Comparison of ENCODE assay signal across 26 cellular contexts in the genomic region with DNA sequence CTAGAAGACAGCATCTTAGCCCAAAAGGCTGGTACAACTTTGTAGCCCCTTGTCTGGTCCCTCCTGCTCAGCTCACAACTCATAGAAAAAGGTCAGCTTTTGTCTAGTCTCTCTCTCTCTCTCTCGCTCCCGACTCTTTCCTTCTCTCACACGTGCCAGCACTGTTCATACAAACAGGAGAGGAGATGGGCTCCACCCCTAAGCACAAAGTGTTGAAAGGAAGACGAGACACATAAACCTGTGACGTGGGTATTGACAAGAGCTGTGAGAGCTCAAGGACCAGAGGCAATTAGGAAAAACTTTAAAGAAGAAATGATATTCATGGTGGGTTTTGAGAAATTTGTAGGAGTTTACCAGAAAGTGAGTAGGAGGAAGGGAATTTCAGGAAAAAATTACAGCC. TPM values are rescaled to one million over a fixed set of nuclear protein-coding genes. Genes with fewer than 3 reads are reported as not detected.
A peak's percentile ranks its signal among the peaks of the same experiment; 100 is the strongest.
DNase-seq lines count a peak whose midpoint lies in the region; ATAC-seq and TF ChIP-seq lines count a peak whose summit lies in the region.
"Had no signal": no experiment of that assay in that cellular context is flagged by ENCODE, and none has a peak within 500 bp of the region (broad histone marks: within the 10 kb centered on the region; RNA-seq: fewer than 3 reads in every experiment).

No MANE protein-coding gene starts in this region.

- ATAC-seq in GM23338 = no peak
- ATAC-seq: activated CD8-positive, alpha-beta T cell treated with anti-CD3 and anti-CD28 coated beads, Interleukin-2, amount 10 ng/mL, durations not matched to agents 7 days and 5 days; foreskin keratinocyte; HCT116; natural killer cell treated with Interleukin-12 subunit alpha and Interleukin-12 subunit beta and Interleukin-15 and Interleukin-18, amount 100 ng/mL, for 72 hours; T-helper 17 cell had no signal

- H3K4me1 Mint-ChIP-seq in GM23338 = peaks cover 15% of the 10 kb centered on the region; the same call in 2 of the 3 replicates
- H3K4me1 Mint-ChIP-seq: IgD-negative memory B cell had no signal

- H3K27me3 ChIP-seq in GM23338 (ENCODE audit: insufficient read depth) (no peaks in the 10 kb centered on the region), ascending aorta (no peaks in the 10 kb centered on the region), left ventricle myocardium inferior (ENCODE audit: low read depth) (no peaks in the 10 kb centered on the region), smooth muscle cell (ENCODE audit: low read depth) (no peaks in the 10 kb centered on the region), Karpas-422 (ENCODE audit: low read length) (no peaks in the 10 kb centered on the region)
- H3K27me3 ChIP-seq: BLaER1, uterus had no signal

- peaks cover 7% of the 10 kb centered on the region for H3K27me3 Mint-ChIP-seq in GM23338 (ENCODE audit: insufficient read depth, low read depth, poor library complexity)
- H3K27me3 Mint-ChIP-seq: activated naive CD8-positive, alpha-beta T cell treated with anti-CD3 and anti-CD28 coated beads for 36 hours had no signal

- no peak overlapping the region for H3K4me3 Mint-ChIP-seq in GM23338
- H3K4me3 Mint-ChIP-seq: activated CD8-positive, alpha-beta T cell treated with anti-CD3 and anti-CD28 coated beads, Interleukin-2, amount 10 ng/mL, durations not matched to agents 7 days and 5 days; activated naive CD8-positive, alpha-beta T cell treated with anti-CD3 and anti-CD28 coated beads for 36 hours; IgD-negative memory B cell; natural killer cell treated with Interleukin-12 subunit alpha and Interleukin-12 subunit beta and Interleukin-15 and Interleukin-18, amount 100 ng/mL, for 72 hours; T-helper 17 cell had no signal

- H3K4me1 ChIP-seq in GM23338 (ENCODE audit: insufficient read depth) = no peaks in the 10 kb centered on the region
- H3K4me1 ChIP-seq in ascending aorta = peaks cover 10 to 34% of the 10 kb centered on the region in 2 donors
- H3K4me1 ChIP-seq in left ventricle myocardium inferior = peaks cover 57% of the 10 kb centered on the region
- no peaks in the 10 kb centered on the region for H3K4me1 ChIP-seq in smooth muscle cell (ENCODE audit: low read depth)
- H3K4me1 ChIP-seq in Karpas-422 (ENCODE audit: low read length) = no peaks in the 10 kb centered on the region; the same call in 1 of the 2 replicates
- H3K4me1 ChIP-seq: BLaER1, foreskin keratinocyte, uterus had no signal

- no peak overlapping the region for H3K27ac ChIP-seq in GM23338 (ENCODE audit: low read depth)
- peak overlapping the region; percentile 90 to 92 for H3K27ac ChIP-seq in ascending aorta
- peak overlapping the region; percentile 76 for H3K27ac ChIP-seq in left ventricle myocardium inferior (replicated peaks)
- no peak overlapping the region for H3K27ac ChIP-seq in smooth muscle cell (ENCODE audit: low read depth)
- H3K27ac ChIP-seq in Karpas-422 (ENCODE audit: low read length) = no peak overlapping the region
- H3K27ac ChIP-seq: BLaER1, foreskin keratinocyte had no signal

- no peak for DNase-seq in GM23338 (ENCODE audit: low spot score)
- no peak for DNase-seq in ascending aorta (ENCODE audit: low spot score in 2 of 2)
- no peak for DNase-seq in left ventricle myocardium inferior
- no peak for DNase-seq in smooth muscle cell (lab: John Stamatoyannopoulos, UW; ENCODE audit: unreplicated experiment)
- no peak for DNase-seq in NCI-H524 treated with DMSO at 0.1 percent for 48 hours (lab: John Stamatoyannopoulos, UW)
- no peak for DNase-seq in NCI-H187 (lab: John Stamatoyannopoulos, UW)
- no peak for DNase-seq in COLO668 (lab: John Stamatoyannopoulos, UW; ENCODE audit: unreplicated experiment)
- no peak for DNase-seq in Karpas-422
- DNase-seq: activated CD4-positive, alpha-beta T cell treated with anti-CD3 and anti-CD28 coated beads for 1 hour; activated CD8-positive, alpha-beta T cell treated with anti-CD3 and anti-CD28 coated beads, Interleukin-2, amount 10 ng/mL, durations not matched to agents 7 days and 5 days; activated effector memory CD4-positive, alpha-beta T cell treated with Interleukin-2 at 50 U/mL for 16 hours; activated naive CD8-positive, alpha-beta T cell treated with anti-CD3 and anti-CD28 coated beads for 36 hours; activated T-cell treated with anti-CD3 and anti-CD28 coated beads for 4 hours; effector CD8-positive, alpha-beta T cell; foreskin keratinocyte; hypothalamus; midbrain; NCI-H524; stimulated activated CD8-positive, alpha-beta memory T cell treated with anti-CD3 and anti-CD28 coated beads, Interleukin-4, amount 100 ng/mL, for 48 hours; T-helper 17 cell; uterus had no signal

- intact Hi-C loops in ascending aorta (cut with DNase I) (loop anchor here (5.0 kb wide), 1 partner anchor 99 kb away; no protein-coding TSS in a partner anchor), left ventricle myocardium inferior (cut with micrococcal nuclease) (no loop called here)

- H3K79me2 ChIP-seq in GM23338 (replicated peaks; ENCODE audit: insufficient read depth) = no peaks in the 10 kb centered on the region
- no peaks in the 10 kb centered on the region for H3K79me2 ChIP-seq in smooth muscle cell (ENCODE audit: low read depth)
- no peaks in the 10 kb centered on the region for H3K79me2 ChIP-seq in Karpas-422 (ENCODE audit: low read length)

- H2AFZ ChIP-seq in GM23338 = peak overlapping the region; percentile 38
- no peak overlapping the region for H2AFZ ChIP-seq in smooth muscle cell (ENCODE audit: low read depth)
- no peak overlapping the region for H2AFZ ChIP-seq in Karpas-422 (ENCODE audit: low read length)

- H3K9me3 ChIP-seq in ascending aorta = no peaks in the 10 kb centered on the region
- H3K9me3 ChIP-seq in left ventricle myocardium inferior (replicated peaks) = no peaks in the 10 kb centered on the region
- H3K9me3 ChIP-seq in smooth muscle cell (replicated peaks; ENCODE audit: low read depth) = no peaks in the 10 kb centered on the region
- H3K9me3 ChIP-seq in Karpas-422 (ENCODE audit: low read length) = no peaks in the 10 kb centered on the region
- H3K9me3 ChIP-seq: BLaER1, uterus had no signal

- no peak overlapping the region for H3K9ac ChIP-seq in smooth muscle cell (ENCODE audit: low read depth)
- H3K9ac ChIP-seq in Karpas-422 (ENCODE audit: low read length) = no peak overlapping the region
- H3K9ac ChIP-seq: BLaER1 had no signal

- 0 out of 2 replicates have a peak overlapping the region, but pooled peaks have one; percentile 12 for H3K27ac Mint-ChIP-seq in GM23338
- H3K27ac Mint-ChIP-seq: activated CD8-positive, alpha-beta T cell treated with anti-CD3 and anti-CD28 coated beads, Interleukin-2, amount 10 ng/mL, durations not matched to agents 7 days and 5 days; activated naive CD8-positive, alpha-beta T cell treated with anti-CD3 and anti-CD28 coated beads for 36 hours; IgD-negative memory B cell; natural killer cell treated with Interleukin-12 subunit alpha and Interleukin-12 subunit beta and Interleukin-15 and Interleukin-18, amount 100 ng/mL, for 72 hours; T-helper 17 cell had no signal

- H3K4me3 ChIP-seq in GM23338 (no peak overlapping the region), ascending aorta (peak overlapping the region; percentile 26 to 34), left ventricle myocardium inferior (no peak overlapping the region), smooth muscle cell (no peak overlapping the region), Karpas-422 (ENCODE audit: low read length) (no peak overlapping the region)
- H3K4me3 ChIP-seq: BLaER1, uterus had no signal

- H3K9me2 ChIP-seq in GM23338 (ENCODE audit: insufficient read depth) (no peaks in the 10 kb centered on the region), Karpas-422 (replicated peaks; ENCODE audit: insufficient read depth, low read length) (no peaks in the 10 kb centered on the region)

- no peaks in the 10 kb centered on the region for H3K36me3 Mint-ChIP-seq in GM23338 (ENCODE audit: low read depth)
- H3K36me3 Mint-ChIP-seq: activated naive CD8-positive, alpha-beta T cell treated with anti-CD3 and anti-CD28 coated beads for 36 hours; IgD-negative memory B cell; natural killer cell treated with Interleukin-12 subunit alpha and Interleukin-12 subunit beta and Interleukin-15 and Interleukin-18, amount 100 ng/mL, for 72 hours had no signal

- no peaks in the 10 kb centered on the region for H3F3A ChIP-seq in GM23338 (replicated peaks; ENCODE audit: low read depth)
- H3F3A ChIP-seq in smooth muscle cell (ENCODE audit: low read depth) = no peaks in the 10 kb centered on the region

- WGBS in smooth muscle cell (ENCODE audit: low lambda C conversion rate) = 38% methylated on average over 5 of the region's 5 CpGs

- H4K20me1 ChIP-seq in GM23338 (replicated peaks; ENCODE audit: insufficient read depth) = no peaks in the 10 kb centered on the region
- no peaks in the 10 kb centered on the region for H4K20me1 ChIP-seq in smooth muscle cell (ENCODE audit: low read depth)
- H4K20me1 ChIP-seq in Karpas-422 (ENCODE audit: insufficient read depth, low read depth, low read length) = no peaks in the 10 kb centered on the region
- H4K20me1 ChIP-seq: BLaER1 had no signal

- H3K9me3 Mint-ChIP-seq in GM23338 = no peaks in the 10 kb centered on the region
- H3K9me3 Mint-ChIP-seq: activated naive CD8-positive, alpha-beta T cell treated with anti-CD3 and anti-CD28 coated beads for 36 hours; IgD-negative memory B cell; natural killer cell treated with Interleukin-12 subunit alpha and Interleukin-12 subunit beta and Interleukin-15 and Interleukin-18, amount 100 ng/mL, for 72 hours had no signal

- H3K4me2 ChIP-seq in GM23338 (no peak overlapping the region), smooth muscle cell (peak overlapping the region; percentile 12), Karpas-422 (ENCODE audit: low read depth, low read length, poor library complexity, severe bottlenecking) (no peak overlapping the region)
- H3K4me2 ChIP-seq: BLaER1 had no signal

- no peak for TF ChIP-seq CTCF in GM23338 (conservative IDR thresholded peaks at IDR 0.05; ENCODE audit: low read depth in 2 of 2)
- no peak for TF ChIP-seq CTCF in ascending aorta (IDR thresholded peaks at IDR 0.05)
- no peak for TF ChIP-seq CTCF in left ventricle myocardium inferior (IDR thresholded peaks at IDR 0.05; ENCODE audit: borderline replicate concordance)
- no peak for TF ChIP-seq CTCF in smooth muscle cell (IDR thresholded peaks at IDR 0.05; ENCODE audit: borderline replicate concordance, insufficient read depth, poor library complexity, severe bottlenecking)

- H3K36me3 ChIP-seq in GM23338 (ENCODE audit: insufficient read depth) = no peaks in the 10 kb centered on the region
- no peaks in the 10 kb centered on the region for H3K36me3 ChIP-seq in ascending aorta
- no peaks in the 10 kb centered on the region for H3K36me3 ChIP-seq in left ventricle myocardium inferior
- H3K36me3 ChIP-seq in smooth muscle cell (ENCODE audit: low read depth) = no peaks in the 10 kb centered on the region
- H3K36me3 ChIP-seq in Karpas-422 (ENCODE audit: insufficient read depth, low read length) = no peaks in the 10 kb centered on the region
- H3K36me3 ChIP-seq: BLaER1, uterus had no signal

RNA-seq across cellular contexts. Expression of gene KCNC4, which starts 23.6 kb away (rescaled TPM):
- total RNA-seq in GM23338 (2014; rRNA removed; shearing (Covaris generic)) = 10.5 and 10.7 TPM in 2 replicates
- 3.4 and 3.5 TPM in 2 replicates for polyA plus RNA-seq in GM23338 (2016; fragmentation: Nextera tagmentation; extraction: Ambion mirVana)
- 8.4 TPM for total RNA-seq in ascending aorta
- total RNA-seq in left ventricle myocardium inferior = 6.1 TPM
- 2.0 and 4.6 TPM in 2 replicates for total RNA-seq in smooth muscle cell
- polyA plus RNA-seq in smooth muscle cell = 5.3 and 6.0 TPM in 2 replicates
- 1.5 and 1.6 TPM in 2 replicates for total RNA-seq in Karpas-422 (2014; rRNA removed; shearing (Covaris generic); ENCODE audit: low replicate concordance)

RNA-seq across cellular contexts. Expression of gene SLC6A17, which starts 36.3 kb away (rescaled TPM):
- 0.17 and 0.27 TPM in 2 replicates for total RNA-seq in GM23338 (2014; rRNA removed; shearing (Covaris generic))
- polyA plus RNA-seq in GM23338 (2016; fragmentation: Nextera tagmentation; extraction: Ambion mirVana) = 0.03 and 0.16 TPM in 2 replicates
- total RNA-seq in ascending aorta = 0.11 TPM
- not detected for total RNA-seq in left ventricle myocardium inferior
- total RNA-seq in smooth muscle cell = 4.0 and 5.6 TPM in 2 replicates
- 3.2 and 4.2 TPM in 2 replicates for polyA plus RNA-seq in smooth muscle cell
- total RNA-seq in Karpas-422 (2014; rRNA removed; shearing (Covaris generic); ENCODE audit: low replicate concordance) = not detected in 2 replicates
- total RNA-seq: activated CD8-positive, alpha-beta T cell treated with anti-CD3 and anti-CD28 coated beads, Interleukin-2, amount 10 ng/mL, durations not matched to agents 7 days and 5 days; liver; natural killer cell treated with Interleukin-12 subunit alpha and Interleukin-12 subunit beta and Interleukin-15 and Interleukin-18, amount 100 ng/mL, for 72 hours; T-helper 17 cell had no signal
- polyA plus RNA-seq: IgD-negative memory B cell, liver had no signal

Comparison
In these comparisons a context has a peak if more than half of its experiments do, and no peak if none do; other contexts are left out.
1. H3K27ac ChIP-seq: peak in ascending aorta (2 of 2) and left ventricle myocardium inferior (single experiment); none in GM23338 (single experiment), smooth muscle cell (single experiment) and Karpas-422 (single experiment).
2. H3K4me3 ChIP-seq: peak in ascending aorta (2 of 2); none in GM23338 (single experiment), left ventricle myocardium inferior (single experiment), smooth muscle cell (single experiment) and Karpas-422 (single experiment).